13 cellular contexts compared by ENCODE assay signal in the genomic region with DNA sequence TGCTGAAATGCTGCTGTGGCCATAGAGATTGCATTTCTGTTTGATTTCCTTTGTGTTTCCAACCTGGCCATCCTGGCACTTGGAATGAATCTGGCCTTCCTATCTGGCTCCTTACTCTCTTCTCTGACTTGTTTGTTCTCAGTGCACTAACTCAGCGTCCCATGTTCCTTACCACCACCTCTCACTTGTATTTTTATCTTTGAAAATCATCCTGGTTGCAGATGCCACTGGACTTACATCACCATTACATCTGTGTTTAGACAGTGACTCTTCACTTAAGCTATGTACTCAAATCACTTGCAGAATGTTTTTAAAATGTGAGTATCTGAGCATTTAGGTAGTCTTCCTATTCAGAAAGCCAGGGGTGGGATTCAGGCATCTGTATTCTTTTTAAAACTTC.
A peak's percentile ranks its signal among the peaks of the same experiment; 100 is the strongest.
DNase-seq lines count a peak whose midpoint lies in the region; ATAC-seq, FAIRE-seq and TF ChIP-seq lines count a peak whose summit lies in the region.
"Had no signal": no experiment of that assay in that cellular context is flagged by ENCODE, and none has a peak within 500 bp of the region (broad histone marks: within the 10 kb centered on the region; RNA-seq: fewer than 3 reads in every experiment).

No MANE protein-coding gene starts in this region.

- H3K4me3 Mint-ChIP-seq in osteocyte (ENCODE audit: unreplicated experiment), result no peak overlapping the region
- H3K4me3 Mint-ChIP-seq: activated B cell treated with CpG ODN at 0.5 μM for 24 hours had no signal

- no peak for ATAC-seq in HG03565 (IDR thresholded peaks at IDR 0.05; ENCODE audit: unreplicated experiment)

- H3K9me3 Mint-ChIP-seq in osteocyte (ENCODE audit: unreplicated experiment), result peaks cover 3% of the 10 kb centered on the region
- H3K9me3 Mint-ChIP-seq: activated B cell treated with CpG ODN at 0.5 μM for 24 hours had no signal

- peaks cover 49% of the 10 kb centered on the region for H3K4me1 Mint-ChIP-seq in osteocyte (ENCODE audit: unreplicated experiment)
- H3K4me1 Mint-ChIP-seq: activated B cell treated with CpG ODN at 0.5 μM for 24 hours had no signal

- peak overlapping the region; percentile 74 for H3K27ac Mint-ChIP-seq in osteocyte (ENCODE audit: unreplicated experiment)
- H3K27ac Mint-ChIP-seq: activated B cell treated with CpG ODN at 0.5 μM for 24 hours had no signal

- H3K27ac ChIP-seq in epithelial cell of prostate, result peak overlapping the region; percentile 46
- H3K27ac ChIP-seq: transverse colon had no signal

- H3K27me3 Mint-ChIP-seq in osteocyte (ENCODE audit: unreplicated experiment), result no peaks in the 10 kb centered on the region
- H3K27me3 Mint-ChIP-seq: activated B cell treated with CpG ODN at 0.5 μM for 24 hours had no signal

- H3K36me3 Mint-ChIP-seq in osteocyte (ENCODE audit: unreplicated experiment), result peaks cover 2% of the 10 kb centered on the region

- TF ChIP-seq CTCF in osteocyte (IDR thresholded peaks at IDR 0.05), result no peak
- no peak for TF ChIP-seq CTCF in D721Med (IDR thresholded peaks at IDR 0.05; ENCODE audit: insufficient read depth, missing control alignments)

- DNase-seq in EH (ENCODE audit: low read depth) (peak; percentile 93), RCC 7860 (ENCODE audit: low spot score) (peak; percentile 89), epithelial cell of prostate (ENCODE audit: low read depth, low spot score) (peak; percentile 33), osteocyte (ENCODE audit: extremely low spot score, unreplicated experiment) (no peak), NCI-H1694 (lab: John Stamatoyannopoulos, UW) (no peak), NOMO-1 (lab: John Stamatoyannopoulos, UW; ENCODE audit: unreplicated experiment in 2 of 2) (no peak), D721Med (ENCODE audit: insufficient read length, low spot score) (no peak)
- DNase-seq: activated B cell treated with CpG ODN at 0.5 μM for 24 hours; DND-41; NK-92 treated with Interleukin-12 subunit alpha and Interleukin-12 subunit beta, amount 100 ng/mL, for 24 hours; stimulated activated CD4-positive, alpha-beta T cell treated with anti-CD3 and anti-CD28 coated beads, Interleukin-4, amount 100 ng/mL, for 24 hours; transverse colon had no signal

- peak; percentile 87 for FAIRE-seq in RCC 7860 (lab: Jason Lieb, UNC)
- no peak for FAIRE-seq in D721Med (lab: Jason Lieb, UNC)

Comparison
In these comparisons a context has a peak if more than half of its experiments do, and no peak if none do; other contexts are left out.
1. DNase-seq: peak in EH (single experiment), RCC 7860 (single experiment) and epithelial cell of prostate (single experiment); none in osteocyte (single experiment), NCI-H1694 (single experiment), NOMO-1 (0 of 2) and D721Med (single experiment).